17 cellular contexts compared by ENCODE assay signal in the genomic region with DNA sequence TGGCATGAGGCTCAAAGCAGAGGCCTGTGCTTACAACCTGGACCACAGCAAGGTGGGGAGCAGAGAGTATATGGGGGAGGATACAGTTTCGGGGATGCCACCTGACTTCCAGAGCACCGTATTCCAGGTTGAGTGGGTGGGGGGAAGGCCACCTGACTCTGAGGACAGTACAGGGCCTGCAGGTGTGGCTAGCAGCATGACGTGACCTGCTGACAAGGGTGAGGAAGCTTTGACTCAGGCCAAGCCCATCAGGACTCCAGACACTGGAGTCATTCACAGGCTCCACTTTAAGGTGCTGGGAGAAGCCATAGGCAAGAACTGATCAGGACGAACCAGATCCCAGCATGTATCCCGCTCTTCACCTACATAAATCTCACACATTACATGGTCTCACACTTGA. TPM values are rescaled to one million over a fixed set of nuclear protein-coding genes. Genes with fewer than 3 reads are reported as not detected.
A peak's percentile ranks its signal among the peaks of the same experiment; 100 is the strongest.
DNase-seq lines count a peak whose midpoint lies in the region; ATAC-seq and TF ChIP-seq lines count a peak whose summit lies in the region.
"Had no signal": no experiment of that assay in that cellular context is flagged by ENCODE, and none has a peak within 500 bp of the region (broad histone marks: within the 10 kb centered on the region; RNA-seq: fewer than 3 reads in every experiment).

No MANE protein-coding gene starts in this region.

- H3K4me3 ChIP-seq in Panc1 (ENCODE audit: low read depth in 2 of 2, low read length in 2 of 2) (no peak overlapping the region), epithelial cell of esophagus (ENCODE audit: low read length) (no peak overlapping the region), upper lobe of right lung (no peak overlapping the region)

- DNase-seq in Calu3 (no peak), Panc1 (ENCODE audit: low read depth, low spot score) (no peak), epithelial cell of esophagus (ENCODE audit: low read depth) (peak; percentile 90), renal cortical epithelial cell (ENCODE audit: low read depth) (peak; percentile 24), amygdala (lab: John Stamatoyannopoulos, UW) (no peak), upper lobe of right lung (no peak)
- no peak for DNase-seq in activated CD4-positive, alpha-beta memory T cell treated with anti-CD3 and anti-CD28 coated beads, Interleukin-2, amount 10 ng/mL, durations not matched to agents 7 days and 5 days
- DNase-seq: hypothalamus; NCI-H1694; NCI-H82; stimulated activated CD4-positive, alpha-beta T cell treated with anti-CD3 and anti-CD28 coated beads, Interleukin-4, amount 100 ng/mL, for 1 hour; stimulated activated naive B cell treated with anti-CD40 and anti-IgM and Interleukin-4, amounts not matched to agents 10 μg/mL and 1 μg/mL and 100 μg/mL, for 72 hours had no signal

- H3K27me3 Mint-ChIP-seq in Calu3 (ENCODE audit: unreplicated experiment): no peaks in the 10 kb centered on the region
- no peaks in the 10 kb centered on the region for H3K27me3 Mint-ChIP-seq in activated CD4-positive, alpha-beta memory T cell treated with anti-CD3 and anti-CD28 coated beads, Interleukin-2, amount 10 ng/mL, durations not matched to agents 7 days and 5 days
- H3K27me3 Mint-ChIP-seq: progenitor cell of endocrine pancreas had no signal

- POLR2A ChIA-PET in Panc1 (lab: Charles Lee): no interaction called here
- POLR2A ChIA-PET in activated CD4-positive, alpha-beta memory T cell treated with anti-CD3 and anti-CD28 coated beads, Interleukin-2, amount 10 ng/mL, durations not matched to agents 7 days and 5 days (lab: Charles Lee): no interaction called here

- H3K27ac ChIP-seq in Panc1 (ENCODE audit: low read length) (no peak overlapping the region), upper lobe of right lung (no peak overlapping the region)
- H3K27ac ChIP-seq: C4-2B had no signal

- no peak overlapping the region for H3K4me3 Mint-ChIP-seq in Calu3 (ENCODE audit: low read depth, unreplicated experiment)
- no peak overlapping the region for H3K4me3 Mint-ChIP-seq in activated CD4-positive, alpha-beta memory T cell treated with anti-CD3 and anti-CD28 coated beads, Interleukin-2, amount 10 ng/mL, durations not matched to agents 7 days and 5 days
- H3K4me3 Mint-ChIP-seq: stimulated activated naive B cell treated with anti-CD40 and anti-IgM and Interleukin-4, amounts not matched to agents 10 μg/mL and 1 μg/mL and 100 μg/mL, for 72 hours had no signal

- no peaks in the 10 kb centered on the region for H3K9me3 ChIP-seq in Panc1 (ENCODE audit: control insufficient read depth, insufficient read depth, low read depth, low read length)
- no peaks in the 10 kb centered on the region for H3K9me3 ChIP-seq in upper lobe of right lung

- H3K4me1 Mint-ChIP-seq in Calu3 (ENCODE audit: low read depth, unreplicated experiment): no peaks in the 10 kb centered on the region
- peaks cover 16% of the 10 kb centered on the region for H3K4me1 Mint-ChIP-seq in activated CD4-positive, alpha-beta memory T cell treated with anti-CD3 and anti-CD28 coated beads, Interleukin-2, amount 10 ng/mL, durations not matched to agents 7 days and 5 days

- BruUV-seq in Calu3 (replicated peaks; lab: Mats Ljungman, UMichigan) (no TSS peak), Panc1 (replicated peaks; lab: Mats Ljungman, UMichigan) (no TSS peak)

- in situ Hi-C loops in Panc1 (cut with HindIII; ENCODE audit: low pct_unique_long_range_greater_than_20kb, low sequenced_read_pairs): no loop called here

- TF ChIP-seq CTCF in Calu3 (IDR thresholded peaks at IDR 0.05; ENCODE audit: unreplicated experiment) (no peak), Panc1 (IDR thresholded peaks at IDR 0.05) (no peak), epithelial cell of esophagus (IDR thresholded peaks at IDR 0.05; ENCODE audit: insufficient read depth, low read depth, low read length, missing control alignments) (no peak), upper lobe of right lung (IDR thresholded peaks at IDR 0.05) (no peak)

- peak overlapping the region; percentile 46 for H3K27ac Mint-ChIP-seq in Calu3 (ENCODE audit: unreplicated experiment)
- H3K27ac Mint-ChIP-seq in activated CD4-positive, alpha-beta memory T cell treated with anti-CD3 and anti-CD28 coated beads, Interleukin-2, amount 10 ng/mL, durations not matched to agents 7 days and 5 days: no peak overlapping the region
- H3K27ac Mint-ChIP-seq: progenitor cell of endocrine pancreas; stimulated activated naive B cell treated with anti-CD40 and anti-IgM and Interleukin-4, amounts not matched to agents 10 μg/mL and 1 μg/mL and 100 μg/mL, for 72 hours had no signal

- intact Hi-C loops in Calu3 (cut with micrococcal nuclease; ENCODE audit: unreplicated experiment) (no loop called here), Panc1 (cut with micrococcal nuclease; ENCODE audit: unreplicated experiment) (no loop called here), upper lobe of right lung (cut with DNase I) (no loop called here)

- ATAC-seq in Panc1 (peak; percentile 30), GM21526 (IDR thresholded peaks at IDR 0.05; ENCODE audit: low FRiP score, unreplicated experiment) (no peak), upper lobe of right lung (no peak)
- ATAC-seq: stimulated activated naive B cell treated with anti-CD40 and anti-IgM and Interleukin-4, amounts not matched to agents 10 μg/mL and 1 μg/mL and 100 μg/mL, for 72 hours had no signal

- peaks cover 18% of the 10 kb centered on the region for H3K36me3 Mint-ChIP-seq in Calu3 (ENCODE audit: insufficient read depth, unreplicated experiment)
- no peaks in the 10 kb centered on the region for H3K36me3 Mint-ChIP-seq in activated CD4-positive, alpha-beta memory T cell treated with anti-CD3 and anti-CD28 coated beads, Interleukin-2, amount 10 ng/mL, durations not matched to agents 7 days and 5 days (ENCODE audit: low read depth)

- H3K27me3 ChIP-seq in Panc1 (ENCODE audit: control insufficient read depth, insufficient read depth, low read length): no peaks in the 10 kb centered on the region
- no peaks in the 10 kb centered on the region for H3K27me3 ChIP-seq in upper lobe of right lung

- no peaks in the 10 kb centered on the region for H3K36me3 ChIP-seq in Panc1 (ENCODE audit: control insufficient read depth, insufficient read depth, low read length)
- peaks cover 27% of the 10 kb centered on the region for H3K36me3 ChIP-seq in upper lobe of right lung

- H3K9me3 Mint-ChIP-seq in Calu3 (ENCODE audit: low read depth, unreplicated experiment): no peaks in the 10 kb centered on the region
- H3K9me3 Mint-ChIP-seq in activated CD4-positive, alpha-beta memory T cell treated with anti-CD3 and anti-CD28 coated beads, Interleukin-2, amount 10 ng/mL, durations not matched to agents 7 days and 5 days: no peaks in the 10 kb centered on the region
- H3K9me3 Mint-ChIP-seq: stimulated activated naive B cell treated with anti-CD40 and anti-IgM and Interleukin-4, amounts not matched to agents 10 μg/mL and 1 μg/mL and 100 μg/mL, for 72 hours had no signal

- CTCF ChIA-PET in Calu3 (lab: Charles Lee): no interaction called here
- CTCF ChIA-PET in Panc1 (lab: Charles Lee): no interaction called here
- CTCF ChIA-PET in activated CD4-positive, alpha-beta memory T cell treated with anti-CD3 and anti-CD28 coated beads, Interleukin-2, amount 10 ng/mL, durations not matched to agents 7 days and 5 days (lab: Charles Lee): interaction anchor here (4.6 kb wide), 1 partner anchor 8 kb away, joined by 27 read pairs; no protein-coding TSS in a partner anchor

- H3K4me1 ChIP-seq in Panc1 (ENCODE audit: control insufficient read depth, insufficient read depth, low read length) (no peaks in the 10 kb centered on the region; the same call in 1 of the 2 replicates), upper lobe of right lung (peaks cover 19% of the 10 kb centered on the region)

RNA-seq across cellular contexts. Expression of a gene that starts 34.6 kb away (rescaled TPM):
- total RNA-seq in Calu3 (2022) (not detected in 2 replicates), Panc1 (2021; ENCODE audit: unreplicated experiment) (0.13 TPM), renal cortical epithelial cell (not detected in 2 replicates), upper lobe of right lung (8.5 TPM)
- polyA plus RNA-seq in Panc1 (2012; ENCODE audit: insufficient read length): not detected
- total RNA-seq in activated CD4-positive, alpha-beta memory T cell treated with anti-CD3 and anti-CD28 coated beads, Interleukin-2, amount 10 ng/mL, durations not matched to agents 7 days and 5 days: under 1 TPM in 1 of 2 experiments, not detected in 1; 0.15 TPM
- total RNA-seq: endothelial cell of umbilical vein, lung microvascular endothelial cell, progenitor cell of endocrine pancreas had no signal
- polyA plus RNA-seq: endothelial cell of umbilical vein had no signal

Comparison
In these comparisons a context has a peak if more than half of its experiments do, and no peak if none do; other contexts are left out.
1. DNase-seq: peak in epithelial cell of esophagus (single experiment) and renal cortical epithelial cell (single experiment); none in Calu3 (single experiment), Panc1 (single experiment), amygdala (0 of 56), upper lobe of right lung (single experiment) and activated CD4-positive, alpha-beta memory T cell treated with anti-CD3 and anti-CD28 coated beads, Interleukin-2, amount 10 ng/mL, durations not matched to agents 7 days and 5 days (single experiment).